ENCODE assay signal across 23 cellular contexts in the genomic region with DNA sequence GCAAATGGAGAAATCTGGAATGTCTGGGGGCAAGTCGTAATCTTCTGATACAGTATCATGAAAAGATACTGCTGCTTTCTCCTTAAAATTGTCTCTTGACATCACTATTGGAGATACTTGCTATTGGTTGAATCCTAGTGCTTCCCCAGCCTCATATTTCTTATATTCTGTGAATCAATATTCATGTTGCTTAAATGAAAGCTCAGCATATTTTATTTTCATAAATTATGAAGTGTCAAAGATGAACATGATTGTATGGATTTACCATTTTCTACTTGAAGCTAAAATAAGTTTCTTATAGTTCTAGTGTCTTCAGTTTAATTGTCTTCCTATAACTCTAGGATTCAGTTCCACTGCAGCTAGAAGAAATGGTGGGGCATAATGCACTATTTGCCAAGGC. TPM values are rescaled to one million over a fixed set of nuclear protein-coding genes. Genes with fewer than 3 reads are reported as not detected.
DNase-seq lines count a peak whose midpoint lies in the region; ATAC-seq, FAIRE-seq and TF ChIP-seq lines count a peak whose summit lies in the region.
"Had no signal": no experiment of that assay in that cellular context is flagged by ENCODE, and none has a peak within 500 bp of the region (broad histone marks: within the 10 kb centered on the region; RNA-seq: fewer than 3 reads in every experiment).

No MANE protein-coding gene starts in this region.

- 100% methylated on average over 1 of the region's 1 CpG for WGBS in HepG2 (ENCODE audit: low lambda C conversion rate)
- WGBS in right lobe of liver (ENCODE audit: insufficient coverage, low coverage, low lambda C conversion rate, missing lambda C conversion rate) = 30% methylated on average over 1 of the region's 1 CpG

- FAIRE-seq in HepG2 (lab: Jason Lieb, UNC) (no peak), astrocyte (lab: Jason Lieb, UNC) (peak; percentile 58)
- FAIRE-seq: GM12878 had no signal

- H3K27me3 ChIP-seq in HepG2 (ENCODE audit: control insufficient read depth in 1 of 2, insufficient read depth in 2 of 2, low read length in 2 of 2) (no peaks in the 10 kb centered on the region), right lobe of liver (no peaks in the 10 kb centered on the region), astrocyte (ENCODE audit: insufficient read depth, low read length) (no peaks in the 10 kb centered on the region)
- H3K27me3 ChIP-seq: BE2C had no signal

- in situ Hi-C loops in HepG2 (cut with HindIII; ENCODE audit: extremely low pct_ligation_motif_present, low pct_unique_long_range_greater_than_20kb) = no loop called here

- H3K9ac ChIP-seq in HepG2 (ENCODE audit: insufficient read depth, low read depth, low read length) (no peak overlapping the region), astrocyte (ENCODE audit: low read length) (no peak overlapping the region)
- H3K9ac ChIP-seq: BLaER1 had no signal

- ATAC-seq in HepG2 (no peak), right lobe of liver (no peak)
- ATAC-seq: GM12878 had no signal

- no peak overlapping the region for H2AFZ ChIP-seq in HepG2 (ENCODE audit: low read length)
- no peak overlapping the region for H2AFZ ChIP-seq in astrocyte (ENCODE audit: low read depth, low read length)

- DNase-seq in HepG2 (ENCODE audit: low spot score) = no peak
- DNase-seq in right lobe of liver = no peak
- no peak for DNase-seq in astrocyte (ENCODE audit: low read depth)
- DNase-seq in inferior parietal cortex (ENCODE audit: extremely low spot score) = no peak
- DNase-seq in glutamatergic neuron = no peak
- DNase-seq: ACHN; BE2C; C1 segment of cervical spinal cord; CD4-positive, alpha-beta memory T cell; CD4-positive, CD25-positive, alpha-beta regulatory T cell; CD8-positive, alpha-beta memory T cell; COR-L47; DMS 273 treated with DMSO at 0.1 percent for 48 hours; DMS153; DMS53; DMS79; DND-41; EL; GDM1 had no signal

- no peaks in the 10 kb centered on the region for H3K36me3 Mint-ChIP-seq in astrocyte (ENCODE audit: low read depth, unreplicated experiment)
- no peaks in the 10 kb centered on the region for H3K36me3 Mint-ChIP-seq in glutamatergic neuron (ENCODE audit: unreplicated experiment)
- H3K36me3 Mint-ChIP-seq: CD14-positive monocyte; CD4-positive, alpha-beta memory T cell; CD4-positive, CD25-positive, alpha-beta regulatory T cell; CD8-positive, alpha-beta memory T cell had no signal

- H4K20me1 ChIP-seq in HepG2 (ENCODE audit: insufficient read depth, low read length) (no peaks in the 10 kb centered on the region), astrocyte (ENCODE audit: insufficient read depth, low read length) (no peaks in the 10 kb centered on the region)
- H4K20me1 ChIP-seq: BLaER1 had no signal

- H3K27ac Mint-ChIP-seq in astrocyte (ENCODE audit: unreplicated experiment) (no peak overlapping the region), glutamatergic neuron (ENCODE audit: unreplicated experiment) (no peak overlapping the region)
- H3K27ac Mint-ChIP-seq: CD14-positive monocyte; CD4-positive, CD25-positive, alpha-beta regulatory T cell; CD8-positive, alpha-beta memory T cell had no signal

- no peak for TF ChIP-seq CTCF in HepG2 (CRISPR knock-in tag; IDR thresholded peaks at IDR 0.05)
- no peak for TF ChIP-seq CTCF in right lobe of liver (IDR thresholded peaks at IDR 0.05)
- no peak for TF ChIP-seq CTCF in astrocyte (IDR thresholded peaks at IDR 0.05; ENCODE audit: insufficient read depth, low read depth, low read length)
- TF ChIP-seq CTCF in glutamatergic neuron (IDR thresholded peaks at IDR 0.05; ENCODE audit: partially characterized antibody, unreplicated experiment) = no peak

- H3K4me3 ChIP-seq in HepG2 (replicated peaks in 1 of 3; ENCODE audit: insufficient read depth in 1 of 3, low read depth in 2 of 3, low read length in 3 of 3) = no peak overlapping the region
- H3K4me3 ChIP-seq in right lobe of liver = no peak overlapping the region
- H3K4me3 ChIP-seq in astrocyte (ENCODE audit: insufficient read depth, low read depth, low read length) = no peak overlapping the region
- H3K4me3 ChIP-seq: BLaER1, GM12878 had no signal

- TF ChIP-seq RAD21 in HepG2 (CRISPR knock-in tag; IDR thresholded peaks at IDR 0.05) = no peak

- H3K36me3 ChIP-seq in HepG2 (replicated peaks in 1 of 2; ENCODE audit: control insufficient read depth in 1 of 2, insufficient read depth in 2 of 2, low read length in 2 of 2) = no peaks in the 10 kb centered on the region
- H3K36me3 ChIP-seq in right lobe of liver = no peaks in the 10 kb centered on the region
- H3K36me3 ChIP-seq in astrocyte (ENCODE audit: insufficient read depth, low read length) = no peaks in the 10 kb centered on the region
- H3K36me3 ChIP-seq: BE2C, BLaER1 had no signal

- peaks cover 38% of the 10 kb centered on the region for H3K4me1 ChIP-seq in HepG2 (ENCODE audit: insufficient read depth, low read length)
- peaks cover 0 to 4% (median 0%) of the 10 kb centered on the region in 4 donors for H3K4me1 ChIP-seq in right lobe of liver
- H3K4me1 ChIP-seq in astrocyte (ENCODE audit: insufficient read depth, low read length) = no peaks in the 10 kb centered on the region
- H3K4me1 ChIP-seq: BE2C, BLaER1 had no signal

- H3K79me2 ChIP-seq in HepG2 (ENCODE audit: insufficient read depth, low read length) = no peaks in the 10 kb centered on the region
- H3K79me2 ChIP-seq in astrocyte (ENCODE audit: insufficient read depth, low read length) = no peaks in the 10 kb centered on the region

- no peak for TF ChIP-seq EP300 in HepG2 (IDR thresholded peaks at IDR 0.05; ENCODE audit: low read depth in 2 of 2, low read length in 2 of 2)
- no peak for TF ChIP-seq EP300 in HepG2 (CRISPR knock-in tag; IDR thresholded peaks at IDR 0.05; ENCODE audit: borderline replicate concordance)

- no peak overlapping the region for H3K4me2 ChIP-seq in HepG2 (ENCODE audit: low read depth, low read length)
- no peak overlapping the region for H3K4me2 ChIP-seq in astrocyte (ENCODE audit: low read length)
- H3K4me2 ChIP-seq: BLaER1 had no signal

- intact Hi-C loops in HepG2 (cut with micrococcal nuclease; ENCODE audit: unreplicated experiment) = no loop called here
- intact Hi-C loops in right lobe of liver (cut with DNase I) = no loop called here

- no peaks in the 10 kb centered on the region for H3K9me3 ChIP-seq in HepG2 (ENCODE audit: low read length)
- no peaks in the 10 kb centered on the region for H3K9me3 ChIP-seq in right lobe of liver
- no peaks in the 10 kb centered on the region for H3K9me3 ChIP-seq in astrocyte (ENCODE audit: insufficient read depth, low read depth, low read length)
- H3K9me3 ChIP-seq: BE2C, BLaER1 had no signal

- TF ChIP-seq POLR2A in HepG2 (IDR thresholded peaks at IDR 0.05; ENCODE audit: insufficient read depth in 1 of 2, low read depth in 2 of 2, low read length in 2 of 2) (no peak), right lobe of liver (IDR thresholded peaks at IDR 0.05) (no peak)

- H3K27ac ChIP-seq in HepG2 (ENCODE audit: extremely low read length, insufficient read depth, low read length) (no peak overlapping the region), right lobe of liver (no peak overlapping the region), astrocyte (ENCODE audit: low read depth, low read length) (no peak overlapping the region)
- H3K27ac ChIP-seq: 22Rv1, BLaER1 had no signal

- no peak overlapping the region for H3K4me3 Mint-ChIP-seq in astrocyte (ENCODE audit: unreplicated experiment)
- no peak overlapping the region for H3K4me3 Mint-ChIP-seq in glutamatergic neuron (ENCODE audit: unreplicated experiment)
- H3K4me3 Mint-ChIP-seq: CD14-positive monocyte; CD4-positive, alpha-beta memory T cell; CD4-positive, CD25-positive, alpha-beta regulatory T cell; CD8-positive, alpha-beta memory T cell had no signal

- POLR2A ChIA-PET in HepG2 (lab: Yijun Ruan, JAX) = no interaction called here

- H3K9me3 Mint-ChIP-seq in astrocyte (ENCODE audit: unreplicated experiment) (no peaks in the 10 kb centered on the region), glutamatergic neuron (ENCODE audit: unreplicated experiment) (no peaks in the 10 kb centered on the region)
- H3K9me3 Mint-ChIP-seq: CD14-positive monocyte; CD4-positive, alpha-beta memory T cell; CD8-positive, alpha-beta memory T cell had no signal

- H3K4me1 Mint-ChIP-seq in astrocyte (ENCODE audit: low read depth, unreplicated experiment) (no peaks in the 10 kb centered on the region), glutamatergic neuron (ENCODE audit: low read depth, unreplicated experiment) (no peaks in the 10 kb centered on the region)
- H3K4me1 Mint-ChIP-seq: CD14-positive monocyte; CD4-positive, alpha-beta memory T cell; CD8-positive, alpha-beta memory T cell had no signal

- H3K27me3 Mint-ChIP-seq in astrocyte (ENCODE audit: low read depth, unreplicated experiment) = peaks cover 3% of the 10 kb centered on the region
- no peaks in the 10 kb centered on the region for H3K27me3 Mint-ChIP-seq in glutamatergic neuron (ENCODE audit: unreplicated experiment)
- H3K27me3 Mint-ChIP-seq: CD4-positive, alpha-beta memory T cell; CD4-positive, CD25-positive, alpha-beta regulatory T cell had no signal

- no TSS peak for BruUV-seq in HepG2 (replicated peaks; lab: Mats Ljungman, UMichigan)

- CTCF ChIA-PET in HepG2 (lab: Yijun Ruan, JAX; ENCODE audit: low intra/inter-chr PET ratio, low total read pairs) = no interaction called here

RNA-seq across cellular contexts. Expression of a gene that starts 29.6 kb away (rescaled TPM):
- total RNA-seq in HepG2 (2016; rRNA removed; fragmentation: Illumina TruSeq; extraction: Trizol) = 155 and 367 TPM in 2 replicates
- 13.3 and 14.6 TPM in 2 replicates for total RNA-seq in HepG2 (2016; cell fraction: cytosol; rRNA removed; fragmentation: Illumina TruSeq; extraction: Trizol; ENCODE audit: low read depth)
- total RNA-seq in HepG2 (2016; cell fraction: insoluble cytoplasmic fraction; rRNA removed; fragmentation: Illumina TruSeq; extraction: Trizol) = 151 and 343 TPM in 2 replicates
- 51.3 and 60.6 TPM in 2 replicates for total RNA-seq in HepG2 (2016; cell fraction: membrane; rRNA removed; fragmentation: Illumina TruSeq; extraction: Trizol)
- total RNA-seq in HepG2 (2016; cell fraction: nucleus; rRNA removed; fragmentation: Illumina TruSeq; extraction: Trizol) = 147 and 156 TPM in 2 replicates
- 184 and 257 TPM in 2 replicates for polyA plus RNA-seq in HepG2 (2011; rRNA removed)
- polyA plus RNA-seq in HepG2 (2011; cell fraction: cytosol; rRNA removed) = 176 and 180 TPM in 2 replicates
- polyA plus RNA-seq in HepG2 (2011; cell fraction: nucleus; rRNA removed) = 79.2 and 90.5 TPM in 2 replicates
- polyA plus RNA-seq in HepG2 (2012) = 89.3 and 124 TPM in 2 replicates
- 13.4 and 13.7 TPM in 2 replicates for polyA plus RNA-seq in HepG2 (2016; cell fraction: cytosol; fragmentation: Illumina TruSeq; extraction: Trizol; ENCODE audit: low read depth)
- 152 and 158 TPM in 2 replicates for polyA plus RNA-seq in HepG2 (2016; cell fraction: insoluble cytoplasmic fraction; fragmentation: Illumina TruSeq; extraction: Trizol; ENCODE audit: low read depth)
- polyA plus RNA-seq in HepG2 (2016; cell fraction: membrane; fragmentation: Illumina TruSeq; extraction: Trizol; ENCODE audit: low read depth) = 28.6 and 30.8 TPM in 2 replicates
- polyA plus RNA-seq in HepG2 (2016; cell fraction: nucleus; fragmentation: Illumina TruSeq; extraction: Trizol; ENCODE audit: insufficient read depth, low read depth) = 118 and 129 TPM in 2 replicates
- 456 and 893 TPM in 2 replicates for polyA minus RNA-seq in HepG2 (2011; rRNA and poly(A)+ RNA removed; ENCODE audit: low replicate concordance)
- 213 and 216 TPM in 2 replicates for polyA minus RNA-seq in HepG2 (2011; cell fraction: cytosol; rRNA and poly(A)+ RNA removed)
- polyA minus RNA-seq in HepG2 (2011; cell fraction: nucleus; rRNA and poly(A)+ RNA removed) = 149 and 164 TPM in 2 replicates
- 100 to 1,000 TPM in 2 of 6 experiments, 10 to 100 TPM in 4; 53.3 to 164 (median 84.6) TPM for total RNA-seq in right lobe of liver
- 3.5 and 4.1 TPM in 2 replicates for total RNA-seq in astrocyte
- total RNA-seq in glutamatergic neuron (ENCODE audit: unreplicated experiment) = 1.0 TPM
